ENCODE assay signal across 8 cellular contexts in genomic region chr19:46014534-46014933, GRCh38. TPM values are rescaled to one million over a fixed set of nuclear protein-coding genes. Genes with fewer than 3 reads are reported as not detected.
DNase-seq lines count a peak whose midpoint lies in the region; ATAC-seq and TF ChIP-seq lines count a peak whose summit lies in the region.
"Had no signal": no experiment of that assay in that cellular context is flagged by ENCODE, and none has a peak within 500 bp of the region (broad histone marks: within the 10 kb centered on the region; RNA-seq: fewer than 3 reads in every experiment).

No MANE protein-coding gene starts in this region.

- peaks cover 19% of the 10 kb centered on the region for H3K27me3 Mint-ChIP-seq in glutamatergic neuron (ENCODE audit: unreplicated experiment)
- H3K27me3 Mint-ChIP-seq in progenitor cell of endocrine pancreas, result peaks cover 26% of the 10 kb centered on the region

- POLR2A ChIA-PET in OCI-LY7 (lab: Charles Lee), result no interaction called here

- no peak for ATAC-seq in RWPE2 (ENCODE audit: low read depth)
- no peak for ATAC-seq in HG03095 (IDR thresholded peaks at IDR 0.05; ENCODE audit: unreplicated experiment)

- H3K9me3 Mint-ChIP-seq in glutamatergic neuron (ENCODE audit: unreplicated experiment), result peaks cover 8% of the 10 kb centered on the region
- no peaks in the 10 kb centered on the region for H3K9me3 Mint-ChIP-seq in progenitor cell of endocrine pancreas (ENCODE audit: low read depth)

- CTCF ChIA-PET in OCI-LY7 (lab: Charles Lee; ENCODE audit: unreplicated experiment), result no interaction called here

- no peaks in the 10 kb centered on the region for H3K36me3 ChIP-seq in ES-I3 (ENCODE audit: insufficient read depth, low read length)
- 0 out of 2 replicates have a peak, but pooled peaks cover under 1% of the 10 kb centered on the region for H3K36me3 ChIP-seq in RWPE2 (ENCODE audit: low read depth)
- peaks cover 2% of the 10 kb centered on the region; the same call in 1 of the 2 replicates for H3K36me3 ChIP-seq in OCI-LY7 (ENCODE audit: insufficient read depth, low read length)
- H3K36me3 ChIP-seq: transverse colon had no signal

- BruUV-seq in OCI-LY7 (replicated peaks; lab: Mats Ljungman, UMichigan), result no TSS peak

- H3K27ac Mint-ChIP-seq in glutamatergic neuron (ENCODE audit: unreplicated experiment) (peak overlapping the region; percentile 62), progenitor cell of endocrine pancreas (no peak overlapping the region)

- TF ChIP-seq CTCF in RWPE2 (IDR thresholded peaks at IDR 0.05; ENCODE audit: poor library complexity, severe bottlenecking), result no peak
- no peak for TF ChIP-seq CTCF in glutamatergic neuron (IDR thresholded peaks at IDR 0.05; ENCODE audit: partially characterized antibody, unreplicated experiment)
- no peak for TF ChIP-seq CTCF in progenitor cell of endocrine pancreas (IDR thresholded peaks at IDR 0.05; ENCODE audit: unreplicated experiment)
- no peak for TF ChIP-seq CTCF in OCI-LY7 (conservative IDR thresholded peaks at IDR 0.05; ENCODE audit: low read length)

- peaks cover 3% of the 10 kb centered on the region; the same call in 1 of the 2 replicates for H3K4me1 ChIP-seq in ES-I3 (ENCODE audit: insufficient read depth, low read length)
- no peaks in the 10 kb centered on the region for H3K4me1 ChIP-seq in RWPE2 (ENCODE audit: insufficient read depth, poor library complexity, severe bottlenecking)
- peaks cover 13% of the 10 kb centered on the region for H3K4me1 ChIP-seq in OCI-LY7 (ENCODE audit: insufficient read depth, low read length, poor library complexity, severe bottlenecking)

- peak overlapping the region; percentile 61 for H3K9ac ChIP-seq in ES-I3 (ENCODE audit: low read depth, low read length)

- peak overlapping the region; percentile 35 for H3K4me3 ChIP-seq in RWPE2 (ENCODE audit: severe bottlenecking)
- no peak overlapping the region for H3K4me3 ChIP-seq in OCI-LY7 (ENCODE audit: low read depth, low read length, poor library complexity, severe bottlenecking)

- no peak overlapping the region for H2AFZ ChIP-seq in OCI-LY7 (ENCODE audit: low read length)

- DNase-seq in RWPE2 (ENCODE audit: low spot score) (no peak), glutamatergic neuron (no peak), progenitor cell of endocrine pancreas (ENCODE audit: low spot score, unreplicated experiment) (no peak), OCI-LY7 (ENCODE audit: low spot score) (no peak)
- DNase-seq in activated effector memory CD4-positive, alpha-beta T cell treated with Interleukin-2 at 50 U/mL for 16 hours, result no peak

- H3K27me3 ChIP-seq in RWPE2 (ENCODE audit: insufficient read depth, poor library complexity, severe bottlenecking), result peaks cover 5% of the 10 kb centered on the region

- peak overlapping the region; percentile 83 for H3K4me3 Mint-ChIP-seq in glutamatergic neuron (ENCODE audit: unreplicated experiment)
- H3K4me3 Mint-ChIP-seq in progenitor cell of endocrine pancreas (ENCODE audit: low read depth), result peak overlapping the region; percentile 65

- no peak overlapping the region for H3K4me2 ChIP-seq in OCI-LY7 (ENCODE audit: low read length)

- H3K9me3 ChIP-seq in ES-I3 (ENCODE audit: control insufficient read depth, insufficient read depth, low read length) (no peaks in the 10 kb centered on the region), RWPE2 (ENCODE audit: severe bottlenecking) (no peaks in the 10 kb centered on the region), OCI-LY7 (ENCODE audit: low read length) (no peaks in the 10 kb centered on the region)
- H3K9me3 ChIP-seq: transverse colon had no signal

- peaks cover 11% of the 10 kb centered on the region for H3K4me1 Mint-ChIP-seq in glutamatergic neuron (ENCODE audit: low read depth, unreplicated experiment)
- H3K4me1 Mint-ChIP-seq in progenitor cell of endocrine pancreas (ENCODE audit: low read depth), result peaks cover 12% of the 10 kb centered on the region

- no peak overlapping the region for H3K27ac ChIP-seq in RWPE2 (ENCODE audit: poor library complexity, severe bottlenecking)
- no peak overlapping the region for H3K27ac ChIP-seq in OCI-LY7 (ENCODE audit: low read depth, low read length, poor library complexity, severe bottlenecking)

- intact Hi-C loops in OCI-LY7 (cut with micrococcal nuclease; ENCODE audit: unreplicated experiment), result no loop called here

- no peaks in the 10 kb centered on the region for H3K36me3 Mint-ChIP-seq in glutamatergic neuron (ENCODE audit: unreplicated experiment)
- peaks cover 18% of the 10 kb centered on the region for H3K36me3 Mint-ChIP-seq in progenitor cell of endocrine pancreas (ENCODE audit: insufficient read depth)

- H3K79me2 ChIP-seq in OCI-LY7 (ENCODE audit: insufficient read depth, low read depth, low read length), result no peaks in the 10 kb centered on the region

- H4K20me1 ChIP-seq in OCI-LY7 (ENCODE audit: insufficient read depth, low read length), result no peaks in the 10 kb centered on the region

- H3K9me2 ChIP-seq in OCI-LY7 (ENCODE audit: insufficient read depth, low read length), result no peaks in the 10 kb centered on the region

RNA-seq across cellular contexts. Expression of gene PGLYRP1, which starts 8.3 kb away (rescaled TPM):
- total RNA-seq in glutamatergic neuron (ENCODE audit: unreplicated experiment), result not detected
- not detected in 2 replicates for total RNA-seq in progenitor cell of endocrine pancreas
- total RNA-seq in OCI-LY7 (2014; rRNA removed; shearing (Covaris generic)), result not detected in 2 replicates
- not detected in 2 replicates for total RNA-seq in OCI-LY7 (2022)
- total RNA-seq: transverse colon had no signal

RNA-seq across cellular contexts. Expression of gene CCDC61, which starts 19.3 kb away (rescaled TPM):
- total RNA-seq in glutamatergic neuron (ENCODE audit: unreplicated experiment) (33.5 TPM), progenitor cell of endocrine pancreas (22.2 and 23.2 TPM in 2 replicates), OCI-LY7 (2022) (20.1 and 23.0 TPM in 2 replicates)
- 14.2 and 15.3 TPM in 2 replicates for total RNA-seq in OCI-LY7 (2014; rRNA removed; shearing (Covaris generic))

RNA-seq across cellular contexts. Expression of gene IGFL4, which starts 26.3 kb away (rescaled TPM):
- 0.20 TPM for total RNA-seq in glutamatergic neuron (ENCODE audit: unreplicated experiment)
- total RNA-seq in progenitor cell of endocrine pancreas, result 0.84 and 1.2 TPM in 2 replicates
- total RNA-seq in OCI-LY7 (2014; rRNA removed; shearing (Covaris generic)), result not detected in 2 replicates
- total RNA-seq in OCI-LY7 (2022), result not detected in 2 replicates
- total RNA-seq: transverse colon had no signal

RNA-seq across cellular contexts. Expression of gene NOVA2, which starts 40.9 kb away (rescaled TPM):
- total RNA-seq in glutamatergic neuron (ENCODE audit: unreplicated experiment) (163 TPM), progenitor cell of endocrine pancreas (0.44 and 0.53 TPM in 2 replicates), OCI-LY7 (2022) (0.19 and 0.30 TPM in 2 replicates)
- total RNA-seq in OCI-LY7 (2014; rRNA removed; shearing (Covaris generic)), result not detected in 2 replicates
